ENCODE assay signal across 8 cellular contexts in the genomic region with DNA sequence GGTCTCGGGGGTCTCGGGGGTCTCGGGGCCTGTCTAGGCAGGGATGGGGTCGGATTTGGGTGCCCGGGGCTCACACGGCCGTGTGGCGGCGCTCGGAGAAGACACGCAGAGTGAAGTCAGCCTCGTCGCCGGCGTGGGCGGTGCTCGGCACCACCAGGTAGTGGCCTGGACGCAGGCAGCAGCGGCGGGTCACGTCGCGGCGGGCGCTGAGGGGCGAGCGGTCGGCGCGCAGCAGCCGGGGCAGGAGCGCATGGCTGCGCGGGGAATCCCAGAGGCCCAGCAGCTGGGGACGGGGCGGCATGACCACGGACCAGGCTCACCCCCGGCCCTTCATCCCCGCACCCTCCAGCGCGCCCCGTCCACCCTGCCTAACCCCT. TPM values are rescaled to one million over a fixed set of nuclear protein-coding genes. Genes with fewer than 3 reads are reported as not detected.
DNase-seq lines count a peak whose midpoint lies in the region; ATAC-seq and TF ChIP-seq lines count a peak whose summit lies in the region.

No MANE protein-coding gene starts in this region.

- 0% methylated on average over 8 of the region's 42 CpGs; no CpG with 5 or more reads in 1 of the 2 donors for WGBS in tibial nerve, 2 donors

- H3K27me3 ChIP-seq in naive thymus-derived CD4-positive, alpha-beta T cell (ENCODE audit: control insufficient read depth in 2 of 2, insufficient read depth in 2 of 2, low read length in 2 of 2), result no peaks in the 10 kb centered on the region
- no peaks in the 10 kb centered on the region for H3K27me3 ChIP-seq in tibial nerve

- no peaks in the 10 kb centered on the region for H3K27me3 Mint-ChIP-seq in effector memory CD8-positive, alpha-beta T cell
- H3K27me3 Mint-ChIP-seq in naive thymus-derived CD4-positive, alpha-beta T cell, result peaks cover 0 to 10% (median 0%) of the 10 kb centered on the region in 5 donors

- H3K36me3 Mint-ChIP-seq in effector memory CD8-positive, alpha-beta T cell (ENCODE audit: insufficient read depth), result peaks cover 27% of the 10 kb centered on the region
- peaks cover 0 to 6% (median 0%) of the 10 kb centered on the region in 5 donors for H3K36me3 Mint-ChIP-seq in naive thymus-derived CD4-positive, alpha-beta T cell

- H3K4me1 ChIP-seq in naive thymus-derived CD4-positive, alpha-beta T cell (ENCODE audit: control insufficient read depth in 2 of 2, insufficient read depth in 2 of 2, low read length in 2 of 2), result peaks cover 15 to 27% of the 10 kb centered on the region in 2 donors
- H3K4me1 ChIP-seq in tibial nerve, result peaks cover 0 to 46% (median 16%) of the 10 kb centered on the region in 4 donors

- H3K9me3 Mint-ChIP-seq in effector memory CD8-positive, alpha-beta T cell, result no peaks in the 10 kb centered on the region
- peaks cover 0 to 3% (median 0%) of the 10 kb centered on the region in 11 donors for H3K9me3 Mint-ChIP-seq in naive thymus-derived CD4-positive, alpha-beta T cell

- CTCF ChIA-PET in AG04449 (lab: Yijun Ruan, JAX), result interaction anchor here (1.2 kb wide), 1 partner anchor 17 kb away, joined by 3 read pairs; no protein-coding TSS in a partner anchor
- CTCF ChIA-PET in naive thymus-derived CD4-positive, alpha-beta T cell (lab: Charles Lee), result no interaction called here

- H3K9me3 ChIP-seq in naive thymus-derived CD4-positive, alpha-beta T cell (ENCODE audit: control insufficient read depth in 2 of 3, low read length in 3 of 3), result no peaks in the 10 kb centered on the region
- H3K9me3 ChIP-seq in tibial nerve, result no peaks in the 10 kb centered on the region

- intact Hi-C loops in naive thymus-derived CD4-positive, alpha-beta T cell (cut with micrococcal nuclease), result loop anchor here (1.0 to 5.0 kb wide), 4 partner anchors 33 to 194 kb away; partner anchors contain the start of genes ACTN4 (in 1 of the 2), MRPS12 (in 1 of the 2), NFKBIB (in 1 of the 2) and SARS2 (in 1 of the 2)

- DNase-seq in AG04449 (ENCODE audit: low read depth, low spot score) (no peak), tibial nerve (ENCODE audit: low spot score in 2 of 2) (no peak), A172 (ENCODE audit: low spot score) (no peak)
- peak; percentile 60 to 71 for DNase-seq in activated CD4-positive, alpha-beta T cell treated with anti-CD3 and anti-CD28 coated beads for 4 hours
- DNase-seq in effector memory CD8-positive, alpha-beta T cell, result peak; percentile 51 to 63 (median 63)
- peak in 7 of 9 donors; percentile 32 to 70 (median 35) for DNase-seq in naive thymus-derived CD4-positive, alpha-beta T cell

- TF ChIP-seq POLR2A in tibial nerve (IDR thresholded peaks at IDR 0.05), result no peak

- TF ChIP-seq CTCF in AG04449 (IDR thresholded peaks at IDR 0.05; ENCODE audit: insufficient read depth, low read length, missing control alignments) (no peak), tibial nerve (IDR thresholded peaks at IDR 0.05) (no peak)

- ATAC-seq in HG03432 (IDR thresholded peaks at IDR 0.05; ENCODE audit: unreplicated experiment) (peak; percentile 26), GM19455 (IDR thresholded peaks at IDR 0.05; ENCODE audit: unreplicated experiment) (no peak)
- peak; percentile 66 for ATAC-seq in effector memory CD8-positive, alpha-beta T cell (replicated peaks)
- ATAC-seq in naive thymus-derived CD4-positive, alpha-beta T cell, result peak; percentile 55

- H3K4me3 ChIP-seq in AG04449 (ENCODE audit: low read depth, low read length), result peak overlapping the region; percentile 46
- H3K4me3 ChIP-seq in naive thymus-derived CD4-positive, alpha-beta T cell (ENCODE audit: low read length), result peak overlapping the region; percentile 24
- peak overlapping the region; percentile 20 to 52 (median 36) for H3K4me3 ChIP-seq in tibial nerve

- POLR2A ChIA-PET in AG04449 (lab: Yijun Ruan, JAX), result no interaction called here
- POLR2A ChIA-PET in naive thymus-derived CD4-positive, alpha-beta T cell (lab: Charles Lee), result interaction anchor here (2.5 to 3.8 kb wide), 2 partner anchors 34 to 195 kb away, joined by 7 to 17 read pairs; partner anchors contain the start of genes MRPS12 and SARS2

- H3K27ac ChIP-seq in naive thymus-derived CD4-positive, alpha-beta T cell (ENCODE audit: low read depth, low read length), result no peak overlapping the region
- H3K27ac ChIP-seq in tibial nerve, result peak overlapping the region in 3 of 4 donors; percentile 60 to 67 (median 63)

- no peak for TF ChIP-seq EP300 in tibial nerve (IDR thresholded peaks at IDR 0.05)

- H3K4me3 Mint-ChIP-seq in effector memory CD8-positive, alpha-beta T cell, result peak overlapping the region; percentile 72 to 76
- H3K4me3 Mint-ChIP-seq in naive thymus-derived CD4-positive, alpha-beta T cell, result peak overlapping the region in 7 of 10 donors; percentile 44 to 80 (median 53)

- peak overlapping the region; percentile 76 to 95 for H3K27ac Mint-ChIP-seq in effector memory CD8-positive, alpha-beta T cell
- peak overlapping the region in 2 of 9 donors; percentile 13 to 75 for H3K27ac Mint-ChIP-seq in naive thymus-derived CD4-positive, alpha-beta T cell

- H3K4me1 Mint-ChIP-seq in effector memory CD8-positive, alpha-beta T cell (ENCODE audit: low read depth in 2 of 2), result peaks cover 56 to 58% of the 10 kb centered on the region in 2 donors
- H3K4me1 Mint-ChIP-seq in naive thymus-derived CD4-positive, alpha-beta T cell, result peaks cover 7 to 47% (median 29%) of the 10 kb centered on the region in 7 donors

- no peaks in the 10 kb centered on the region for H3K36me3 ChIP-seq in naive thymus-derived CD4-positive, alpha-beta T cell (ENCODE audit: control insufficient read depth in 2 of 3, insufficient read depth in 3 of 3, low read length in 3 of 3)
- H3K36me3 ChIP-seq in tibial nerve, result peaks cover 0 to 11% (median 0%) of the 10 kb centered on the region in 3 donors

RNA-seq across cellular contexts. Expression of gene CAPN12, which starts 8.2 kb away (rescaled TPM):
- 1 to 10 TPM; 2.5 to 5.1 (median 2.7) TPM for total RNA-seq in naive thymus-derived CD4-positive, alpha-beta T cell
- under 1 TPM in 1 of 2 donors, not detected in 1; 0.84 TPM for polyA plus RNA-seq in naive thymus-derived CD4-positive, alpha-beta T cell
- 1 to 10 TPM; 3.5 to 5.7 (median 4.8) TPM for total RNA-seq in tibial nerve
- not detected in 2 replicates for total RNA-seq in A172 (2014; rRNA removed; shearing (Covaris generic))

RNA-seq across cellular contexts. Expression of gene LGALS7, which starts 37.3 kb away (rescaled TPM):
- total RNA-seq in naive thymus-derived CD4-positive, alpha-beta T cell, result not detected
- not detected for polyA plus RNA-seq in naive thymus-derived CD4-positive, alpha-beta T cell
- not detected for total RNA-seq in tibial nerve
- total RNA-seq in A172 (2014; rRNA removed; shearing (Covaris generic)), result not detected in 2 replicates

RNA-seq across cellular contexts. Expression of gene LGALS7B, which starts 53.0 kb away (rescaled TPM):
- total RNA-seq in naive thymus-derived CD4-positive, alpha-beta T cell, result not detected
- polyA plus RNA-seq in naive thymus-derived CD4-positive, alpha-beta T cell, result not detected
- not detected for total RNA-seq in tibial nerve
- not detected in 2 replicates for total RNA-seq in A172 (2014; rRNA removed; shearing (Covaris generic))

Comparison
In these comparisons a context has a peak if more than half of its experiments do, and no peak if none do; other contexts are left out.
1. DNase-seq: peak in activated CD4-positive, alpha-beta T cell treated with anti-CD3 and anti-CD28 coated beads for 4 hours (2 of 2), effector memory CD8-positive, alpha-beta T cell (3 of 3) and naive thymus-derived CD4-positive, alpha-beta T cell (7 of 9); none in AG04449 (single experiment), tibial nerve (0 of 2) and A172 (single experiment).
2. Peak in every context shown above with its lines, with median percentiles within 50 percentile points of each other: H3K4me3 ChIP-seq.